ENCODE assay signal across 9 cellular contexts in genomic region chr1:78490861-78491310, GRCh38. TPM values are rescaled to one million over a fixed set of nuclear protein-coding genes. Genes with fewer than 3 reads are reported as not detected.
DNase-seq lines count a peak whose midpoint lies in the region; ATAC-seq and TF ChIP-seq lines count a peak whose summit lies in the region.
"Had no signal": no experiment of that assay in that cellular context is flagged by ENCODE, and none has a peak within 500 bp of the region (broad histone marks: within the 10 kb centered on the region; RNA-seq: fewer than 3 reads in every experiment).

A gene with protein sequence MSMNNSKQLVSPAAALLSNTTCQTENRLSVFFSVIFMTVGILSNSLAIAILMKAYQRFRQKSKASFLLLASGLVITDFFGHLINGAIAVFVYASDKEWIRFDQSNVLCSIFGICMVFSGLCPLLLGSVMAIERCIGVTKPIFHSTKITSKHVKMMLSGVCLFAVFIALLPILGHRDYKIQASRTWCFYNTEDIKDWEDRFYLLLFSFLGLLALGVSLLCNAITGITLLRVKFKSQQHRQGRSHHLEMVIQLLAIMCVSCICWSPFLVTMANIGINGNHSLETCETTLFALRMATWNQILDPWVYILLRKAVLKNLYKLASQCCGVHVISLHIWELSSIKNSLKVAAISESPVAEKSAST (plus strand): TSS chr1:78490974. CDS start chr1:78492744, 1,770 bp downstream.

- no peaks in the 10 kb centered on the region for H3K4me1 ChIP-seq in CD8-positive, alpha-beta T cell (ENCODE audit: insufficient read depth, low read length)

- H3K36me3 ChIP-seq in neural cell (ENCODE audit: insufficient read depth, low read length): no peaks in the 10 kb centered on the region
- H3K36me3 ChIP-seq in CD8-positive, alpha-beta T cell (ENCODE audit: insufficient read depth, low read length): no peaks in the 10 kb centered on the region

- CTCF ChIA-PET in CD8-positive, alpha-beta T cell (lab: Charles Lee): no interaction called here

- no peaks in the 10 kb centered on the region for H4K20me1 ChIP-seq in neural cell (ENCODE audit: insufficient read depth)

- H3K4me2 ChIP-seq in neural cell (ENCODE audit: low read length): peak within 1 kb of the TSS; percentile 74

- H3F3A ChIP-seq in neural cell (ENCODE audit: insufficient read depth, low read length, poor library complexity, severe bottlenecking): no peaks in the 10 kb centered on the region

- H3K27ac Mint-ChIP-seq in CD8-positive, alpha-beta T cell: no peak within 1 kb of the TSS
- H3K27ac Mint-ChIP-seq: activated CD4-positive, alpha-beta T cell treated with anti-CD3 and anti-CD28 coated beads, Interleukin-2, amount 10 ng/mL, durations not matched to agents 24 days and 14 days had no signal

- intact Hi-C loops in CD8-positive, alpha-beta T cell (cut with DNase I, micrococcal nuclease): no loop called here

- DNase-seq in Ammon's horn (ENCODE audit: low spot score): peak; percentile 30
- peak; percentile 68 for DNase-seq in NCI-H345 (lab: John Stamatoyannopoulos, UW)
- no peak for DNase-seq in NCI-H2029 treated with DMSO at 0.1 percent for 48 hours (lab: John Stamatoyannopoulos, UW)
- no peak for DNase-seq in midbrain (lab: John Stamatoyannopoulos, UW)
- no peak for DNase-seq in CD8-positive, alpha-beta T cell
- DNase-seq: activated CD4-positive, alpha-beta T cell treated with anti-CD3 and anti-CD28 coated beads, Interleukin-2, amount 10 ng/mL, durations not matched to agents 24 days and 14 days had no signal

- H3K9me3 ChIP-seq in neural cell (ENCODE audit: low read length): no peaks in the 10 kb centered on the region
- H3K9me3 ChIP-seq in CD8-positive, alpha-beta T cell (ENCODE audit: low read length): no peaks in the 10 kb centered on the region

- no peak for TF ChIP-seq RAD21 in neural cell (conservative IDR thresholded peaks at IDR 0.05)

- peaks cover 29% of the 10 kb centered on the region for H3K27me3 ChIP-seq in neural cell (ENCODE audit: insufficient read depth, low read depth, low read length)
- H3K27me3 ChIP-seq in CD8-positive, alpha-beta T cell (ENCODE audit: insufficient read depth, low read length): no peaks in the 10 kb centered on the region

- peaks cover 32% of the 10 kb centered on the region for H3K27me3 Mint-ChIP-seq in CD8-positive, alpha-beta T cell (ENCODE audit: low read depth)

- H3K4me3 Mint-ChIP-seq in CD8-positive, alpha-beta T cell: no peak within 1 kb of the TSS
- H3K4me3 Mint-ChIP-seq: activated CD4-positive, alpha-beta T cell treated with anti-CD3 and anti-CD28 coated beads, Interleukin-2, amount 10 ng/mL, durations not matched to agents 24 days and 14 days had no signal

- no peak for TF ChIP-seq EP300 in neural cell (conservative IDR thresholded peaks at IDR 0.05; ENCODE audit: poor library complexity, severe bottlenecking)

- no peak for TF ChIP-seq CTCF in neural cell (IDR thresholded peaks at IDR 0.05; ENCODE audit: poor library complexity, severe bottlenecking)
- TF ChIP-seq CTCF in CD8-positive, alpha-beta T cell (IDR thresholded peaks at IDR 0.05): no peak

- H3K27ac ChIP-seq in neural cell (ENCODE audit: low read length): no peak within 1 kb of the TSS
- no peak within 1 kb of the TSS for H3K27ac ChIP-seq in CD8-positive, alpha-beta T cell (ENCODE audit: low read depth, low read length)

- H3K9me3 Mint-ChIP-seq in CD8-positive, alpha-beta T cell: peaks cover 6% of the 10 kb centered on the region
- H3K9me3 Mint-ChIP-seq: activated CD4-positive, alpha-beta T cell treated with anti-CD3 and anti-CD28 coated beads, Interleukin-2, amount 10 ng/mL, durations not matched to agents 24 days and 14 days had no signal

- peaks cover 2% of the 10 kb centered on the region for H3K4me1 Mint-ChIP-seq in CD8-positive, alpha-beta T cell (ENCODE audit: low read depth)
- H3K4me1 Mint-ChIP-seq: activated CD4-positive, alpha-beta T cell treated with anti-CD3 and anti-CD28 coated beads, Interleukin-2, amount 10 ng/mL, durations not matched to agents 24 days and 14 days had no signal

- no peak within 1 kb of the TSS for H2AFZ ChIP-seq in neural cell (ENCODE audit: low read depth, low read length)

- H3K79me2 ChIP-seq in neural cell (replicated peaks; ENCODE audit: insufficient read depth, low read length): no peaks in the 10 kb centered on the region

- no peaks in the 10 kb centered on the region for H3K36me3 Mint-ChIP-seq in CD8-positive, alpha-beta T cell

- H3K4me3 ChIP-seq in neural cell (ENCODE audit: low read length): peak within 1 kb of the TSS; percentile 82
- H3K4me3 ChIP-seq in CD8-positive, alpha-beta T cell (ENCODE audit: low read depth, low read length): no peak within 1 kb of the TSS

- ATAC-seq in esophagus mucosa (peak; percentile 29), GM18873 (IDR thresholded peaks at IDR 0.05; ENCODE audit: low FRiP score, unreplicated experiment) (no peak)
- no peak for ATAC-seq in CD8-positive, alpha-beta T cell

- H3K9ac ChIP-seq in neural cell (ENCODE audit: low read length): peak within 1 kb of the TSS; percentile 33

- H3K9me2 ChIP-seq in neural cell (ENCODE audit: insufficient read depth, low read length): no peaks in the 10 kb centered on the region

- POLR2A ChIA-PET in CD8-positive, alpha-beta T cell (lab: Charles Lee): no interaction called here

TF ChIP-seq in neural cell, 6 proteins besides CTCF, POLR2A, EP300 and RAD21:
- TF ChIP-seq SMC3 (conservative IDR thresholded peaks at IDR 0.05; ENCODE audit: poor library complexity): no peak
- TF ChIP-seq TAF1 (IDR thresholded peaks at IDR 0.05; ENCODE audit: low read depth): no peak
- no peak for TF ChIP-seq POLR2AphosphoS5 (IDR thresholded peaks at IDR 0.05)
- no peak for TF ChIP-seq MXI1 (conservative IDR thresholded peaks at IDR 0.05; ENCODE audit: poor library complexity, severe bottlenecking)
- TF ChIP-seq, protein P1, sequence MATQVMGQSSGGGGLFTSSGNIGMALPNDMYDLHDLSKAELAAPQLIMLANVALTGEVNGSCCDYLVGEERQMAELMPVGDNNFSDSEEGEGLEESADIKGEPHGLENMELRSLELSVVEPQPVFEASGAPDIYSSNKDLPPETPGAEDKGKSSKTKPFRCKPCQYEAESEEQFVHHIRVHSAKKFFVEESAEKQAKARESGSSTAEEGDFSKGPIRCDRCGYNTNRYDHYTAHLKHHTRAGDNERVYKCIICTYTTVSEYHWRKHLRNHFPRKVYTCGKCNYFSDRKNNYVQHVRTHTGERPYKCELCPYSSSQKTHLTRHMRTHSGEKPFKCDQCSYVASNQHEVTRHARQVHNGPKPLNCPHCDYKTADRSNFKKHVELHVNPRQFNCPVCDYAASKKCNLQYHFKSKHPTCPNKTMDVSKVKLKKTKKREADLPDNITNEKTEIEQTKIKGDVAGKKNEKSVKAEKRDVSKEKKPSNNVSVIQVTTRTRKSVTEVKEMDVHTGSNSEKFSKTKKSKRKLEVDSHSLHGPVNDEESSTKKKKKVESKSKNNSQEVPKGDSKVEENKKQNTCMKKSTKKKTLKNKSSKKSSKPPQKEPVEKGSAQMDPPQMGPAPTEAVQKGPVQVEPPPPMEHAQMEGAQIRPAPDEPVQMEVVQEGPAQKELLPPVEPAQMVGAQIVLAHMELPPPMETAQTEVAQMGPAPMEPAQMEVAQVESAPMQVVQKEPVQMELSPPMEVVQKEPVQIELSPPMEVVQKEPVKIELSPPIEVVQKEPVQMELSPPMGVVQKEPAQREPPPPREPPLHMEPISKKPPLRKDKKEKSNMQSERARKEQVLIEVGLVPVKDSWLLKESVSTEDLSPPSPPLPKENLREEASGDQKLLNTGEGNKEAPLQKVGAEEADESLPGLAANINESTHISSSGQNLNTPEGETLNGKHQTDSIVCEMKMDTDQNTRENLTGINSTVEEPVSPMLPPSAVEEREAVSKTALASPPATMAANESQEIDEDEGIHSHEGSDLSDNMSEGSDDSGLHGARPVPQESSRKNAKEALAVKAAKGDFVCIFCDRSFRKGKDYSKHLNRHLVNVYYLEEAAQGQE (IDR thresholded peaks at IDR 0.05; ENCODE audit: borderline replicate concordance): no peak

RNA-seq across cellular contexts. Expression of the gene that starts here (rescaled TPM):
- 0.24 TPM for total RNA-seq in esophagus mucosa
- 0.54 TPM in 2 replicates for polyA plus RNA-seq in neural cell
- 0.46 and 0.49 TPM in 2 replicates for polyA minus RNA-seq in neural cell
- not detected for total RNA-seq in CD8-positive, alpha-beta T cell
- total RNA-seq: activated CD4-positive, alpha-beta T cell treated with anti-CD3 and anti-CD28 coated beads, Interleukin-2, amount 10 ng/mL, durations not matched to agents 24 days and 14 days had no signal

Comparison
In these comparisons a context has a peak if more than half of its experiments do, and no peak if none do; other contexts are left out.
1. Peak in ATAC-seq in esophagus mucosa; RNA of the gene not detected or under 1 TPM.
2. DNase-seq: peak in Ammon's horn (single experiment) and NCI-H345 (single experiment); none in NCI-H2029 treated with DMSO at 0.1 percent for 48 hours (single experiment), midbrain (single experiment) and CD8-positive, alpha-beta T cell (0 of 7).